ENCODE assay signal across 18 cellular contexts in genomic region chr6:32167761-32168262, GRCh38. TPM values are rescaled to one million over a fixed set of nuclear protein-coding genes. Genes with fewer than 3 reads are reported as not detected.
DNase-seq lines count a peak whose midpoint lies in the region; ATAC-seq and TF ChIP-seq lines count a peak whose summit lies in the region.
"Had no signal": no experiment of that assay in that cellular context is flagged by ENCODE, and none has a peak within 500 bp of the region (broad histone marks: within the 10 kb centered on the region; RNA-seq: fewer than 3 reads in every experiment).

No MANE protein-coding gene starts in this region.

- H3K27ac Mint-ChIP-seq in stimulated activated naive CD8-positive, alpha-beta T cell treated with anti-CD3 and anti-CD28 coated beads, Interleukin-15, amount 100 ng/mL, for 72 hours: peak overlapping the region; percentile 16 to 37
- peak overlapping the region; percentile 7 for H3K27ac Mint-ChIP-seq in activated T-helper 2 cell treated with anti-CD3 and anti-CD28 coated beads, Interferon-gamma antibody, Interleukin-2, Interleukin-4, amounts not matched to agents 10 μg/mL and 5 μg/mL and 100 μg/mL, durations not matched to agents 14 hours and 24 hours and 36 hours
- no peak overlapping the region for H3K27ac Mint-ChIP-seq in CD4-positive, alpha-beta T cell
- H3K27ac Mint-ChIP-seq: T-helper 1 cell treated with Interleukin-12 subunit alpha and Interleukin-12 subunit beta and Interleukin-4 antibody, amounts not matched to agents 30 μg/mL and 1 μg/mL, for 36 hours had no signal

- no peak overlapping the region for H3K4me3 ChIP-seq in mucosa of stomach (ENCODE audit: low read length)
- H3K4me3 ChIP-seq: coronary artery had no signal

- H3K27me3 ChIP-seq in mucosa of stomach (ENCODE audit: control insufficient read depth, insufficient read depth, low read length): no peaks in the 10 kb centered on the region
- H3K27me3 ChIP-seq in CD4-positive, alpha-beta T cell (ENCODE audit: control insufficient read depth, insufficient read depth, low read length): no peaks in the 10 kb centered on the region

- peaks cover 35% of the 10 kb centered on the region for H3K4me1 ChIP-seq in mucosa of stomach (ENCODE audit: control insufficient read depth, insufficient read depth, low read length)

- H3K9ac ChIP-seq in mucosa of stomach (ENCODE audit: low read length): peak overlapping the region; percentile 24

- no peak for DNase-seq in stimulated activated naive CD8-positive, alpha-beta T cell treated with anti-CD3 and anti-CD28 coated beads, Interleukin-15, amount 100 ng/mL, for 72 hours
- DNase-seq in stimulated activated naive CD8-positive, alpha-beta T cell treated with anti-CD3 and anti-CD28 coated beads, Interleukin-15, Interleukin-2, amounts not matched to agents 100 U/mL and 50 U/mL, for 24 hours: no peak
- DNase-seq in activated T-helper 2 cell treated with anti-CD3 and anti-CD28 coated beads, Interferon-gamma antibody, Interleukin-2, Interleukin-4, amounts not matched to agents 10 μg/mL and 5 μg/mL and 100 μg/mL, durations not matched to agents 14 hours and 24 hours and 36 hours (ENCODE audit: low spot score): no peak
- no peak for DNase-seq in medulla oblongata (ENCODE audit: extremely low spot score)
- no peak for DNase-seq in CD4-positive, alpha-beta T cell
- DNase-seq: activated CD4-positive, alpha-beta T cell treated with anti-CD3 and anti-CD28 coated beads for 4 hours; activated T-cell treated with anti-CD3 and anti-CD28 coated beads for 4 hours; amniotic stem cell; kidney glomerular epithelial cell; MM.1S; NCI-H187 treated with DMSO at 0.1 percent for 48 hours; NCI-H524 treated with DMSO at 0.1 percent for 48 hours had no signal

- no peak overlapping the region for H3K4me3 Mint-ChIP-seq in stimulated activated naive CD8-positive, alpha-beta T cell treated with anti-CD3 and anti-CD28 coated beads, Interleukin-15, amount 100 ng/mL, for 72 hours
- H3K4me3 Mint-ChIP-seq in activated T-helper 2 cell treated with anti-CD3 and anti-CD28 coated beads, Interferon-gamma antibody, Interleukin-2, Interleukin-4, amounts not matched to agents 10 μg/mL and 5 μg/mL and 100 μg/mL, durations not matched to agents 14 hours and 24 hours and 36 hours (ENCODE audit: low read depth): no peak overlapping the region
- H3K4me3 Mint-ChIP-seq in CD4-positive, alpha-beta T cell: no peak overlapping the region
- H3K4me3 Mint-ChIP-seq: T-helper 1 cell treated with Interleukin-12 subunit alpha and Interleukin-12 subunit beta and Interleukin-4 antibody, amounts not matched to agents 30 μg/mL and 1 μg/mL, for 36 hours had no signal

- H3K27ac ChIP-seq in CD4-positive, alpha-beta T cell (ENCODE audit: low read depth, low read length): no peak overlapping the region

- POLR2A ChIA-PET in CD4-positive, alpha-beta T cell (lab: Charles Lee): no interaction called here

- no peaks in the 10 kb centered on the region for H3K9me3 ChIP-seq in mucosa of stomach (ENCODE audit: control insufficient read depth, low read length)
- no peaks in the 10 kb centered on the region for H3K9me3 ChIP-seq in CD4-positive, alpha-beta T cell (ENCODE audit: control insufficient read depth, low read length)

- no peak for ATAC-seq in stimulated activated naive CD8-positive, alpha-beta T cell treated with anti-CD3 and anti-CD28 coated beads, Interleukin-15, amount 100 ng/mL, for 72 hours
- ATAC-seq in stimulated activated naive CD8-positive, alpha-beta T cell treated with anti-CD3 and anti-CD28 coated beads, Interleukin-15, Interleukin-2, amounts not matched to agents 100 U/mL and 50 U/mL, for 24 hours: no peak
- ATAC-seq in HG03378 (IDR thresholded peaks at IDR 0.05; ENCODE audit: unreplicated experiment) (no peak), HG03108 (IDR thresholded peaks at IDR 0.05; ENCODE audit: unreplicated experiment) (no peak)
- ATAC-seq in CD4-positive, alpha-beta T cell (ENCODE audit: poor library complexity): no peak
- ATAC-seq: esophagus mucosa had no signal

- no peaks in the 10 kb centered on the region for H3K27me3 Mint-ChIP-seq in stimulated activated naive CD8-positive, alpha-beta T cell treated with anti-CD3 and anti-CD28 coated beads, Interleukin-15, amount 100 ng/mL, for 72 hours
- H3K27me3 Mint-ChIP-seq in activated T-helper 2 cell treated with anti-CD3 and anti-CD28 coated beads, Interferon-gamma antibody, Interleukin-2, Interleukin-4, amounts not matched to agents 10 μg/mL and 5 μg/mL and 100 μg/mL, durations not matched to agents 14 hours and 24 hours and 36 hours (ENCODE audit: low read depth): no peaks in the 10 kb centered on the region
- H3K27me3 Mint-ChIP-seq in CD4-positive, alpha-beta T cell: no peaks in the 10 kb centered on the region

- TF ChIP-seq CTCF in CD4-positive, alpha-beta T cell (IDR thresholded peaks at IDR 0.05): no peak

- intact Hi-C loops in activated T-helper 2 cell treated with anti-CD3 and anti-CD28 coated beads, Interferon-gamma antibody, Interleukin-2, Interleukin-4, amounts not matched to agents 10 μg/mL and 5 μg/mL and 100 μg/mL, durations not matched to agents 14 hours and 24 hours and 36 hours (cut with micrococcal nuclease): no loop called here
- intact Hi-C loops in CD4-positive, alpha-beta T cell (cut with DNase I, micrococcal nuclease): no loop called here

- no peaks in the 10 kb centered on the region for H3K36me3 ChIP-seq in mucosa of stomach (ENCODE audit: control insufficient read depth, insufficient read depth, low read length)

- H3K4me1 Mint-ChIP-seq in stimulated activated naive CD8-positive, alpha-beta T cell treated with anti-CD3 and anti-CD28 coated beads, Interleukin-15, amount 100 ng/mL, for 72 hours: peaks cover 17% of the 10 kb centered on the region
- H3K4me1 Mint-ChIP-seq in activated T-helper 2 cell treated with anti-CD3 and anti-CD28 coated beads, Interferon-gamma antibody, Interleukin-2, Interleukin-4, amounts not matched to agents 10 μg/mL and 5 μg/mL and 100 μg/mL, durations not matched to agents 14 hours and 24 hours and 36 hours (ENCODE audit: low read depth): peaks cover 3% of the 10 kb centered on the region
- peaks cover 20% of the 10 kb centered on the region for H3K4me1 Mint-ChIP-seq in CD4-positive, alpha-beta T cell (ENCODE audit: low read depth)

- CTCF ChIA-PET in CD4-positive, alpha-beta T cell (lab: Charles Lee): no interaction called here

- no peaks in the 10 kb centered on the region for H3K9me3 Mint-ChIP-seq in stimulated activated naive CD8-positive, alpha-beta T cell treated with anti-CD3 and anti-CD28 coated beads, Interleukin-15, amount 100 ng/mL, for 72 hours
- no peaks in the 10 kb centered on the region for H3K9me3 Mint-ChIP-seq in activated T-helper 2 cell treated with anti-CD3 and anti-CD28 coated beads, Interferon-gamma antibody, Interleukin-2, Interleukin-4, amounts not matched to agents 10 μg/mL and 5 μg/mL and 100 μg/mL, durations not matched to agents 14 hours and 24 hours and 36 hours
- no peaks in the 10 kb centered on the region for H3K9me3 Mint-ChIP-seq in CD4-positive, alpha-beta T cell
- H3K9me3 Mint-ChIP-seq: T-helper 1 cell treated with Interleukin-12 subunit alpha and Interleukin-12 subunit beta and Interleukin-4 antibody, amounts not matched to agents 30 μg/mL and 1 μg/mL, for 36 hours had no signal

- H3K36me3 Mint-ChIP-seq in activated T-helper 2 cell treated with anti-CD3 and anti-CD28 coated beads, Interferon-gamma antibody, Interleukin-2, Interleukin-4, amounts not matched to agents 10 μg/mL and 5 μg/mL and 100 μg/mL, durations not matched to agents 14 hours and 24 hours and 36 hours (ENCODE audit: low read depth): peaks cover 22% of the 10 kb centered on the region
- peaks cover 54% of the 10 kb centered on the region for H3K36me3 Mint-ChIP-seq in CD4-positive, alpha-beta T cell (ENCODE audit: low read depth)

RNA-seq across cellular contexts. Expression of gene EGFL8, which starts 3.4 kb away (rescaled TPM):
- total RNA-seq in activated T-helper 2 cell treated with anti-CD3 and anti-CD28 coated beads, Interferon-gamma antibody, Interleukin-2, Interleukin-4, amounts not matched to agents 10 μg/mL and 5 μg/mL and 100 μg/mL, durations not matched to agents 14 hours and 24 hours and 36 hours: 9.5 and 11.5 TPM in 2 replicates
- total RNA-seq in CD4-positive, alpha-beta T cell: 10 to 100 TPM; 13.1 to 13.8 TPM

RNA-seq across cellular contexts. Expression of gene AGPAT1, which starts 8.1 kb away (rescaled TPM):
- 32.0 and 32.9 TPM in 2 replicates for total RNA-seq in activated T-helper 2 cell treated with anti-CD3 and anti-CD28 coated beads, Interferon-gamma antibody, Interleukin-2, Interleukin-4, amounts not matched to agents 10 μg/mL and 5 μg/mL and 100 μg/mL, durations not matched to agents 14 hours and 24 hours and 36 hours
- total RNA-seq in CD4-positive, alpha-beta T cell: 10 to 100 TPM; 13.2 to 13.3 TPM

RNA-seq across cellular contexts. Expression of gene RNF5, which starts 10.4 kb away (rescaled TPM):
- 61.9 and 63.8 TPM in 2 replicates for total RNA-seq in activated T-helper 2 cell treated with anti-CD3 and anti-CD28 coated beads, Interferon-gamma antibody, Interleukin-2, Interleukin-4, amounts not matched to agents 10 μg/mL and 5 μg/mL and 100 μg/mL, durations not matched to agents 14 hours and 24 hours and 36 hours
- total RNA-seq in CD4-positive, alpha-beta T cell: 1 to 10 TPM; 9.6 to 9.9 TPM

RNA-seq across cellular contexts. Expression of gene PPT2, which starts 13.9 kb away (rescaled TPM):
- 11.5 and 12.7 TPM in 2 replicates for total RNA-seq in activated T-helper 2 cell treated with anti-CD3 and anti-CD28 coated beads, Interferon-gamma antibody, Interleukin-2, Interleukin-4, amounts not matched to agents 10 μg/mL and 5 μg/mL and 100 μg/mL, durations not matched to agents 14 hours and 24 hours and 36 hours
- 1 to 10 TPM; 8.7 to 8.9 TPM for total RNA-seq in CD4-positive, alpha-beta T cell

RNA-seq across cellular contexts. Expression of gene PRRT1, which starts 16.1 kb away (rescaled TPM):
- 0.27 TPM in 1 of 2 replicates, not detected in the other for total RNA-seq in activated T-helper 2 cell treated with anti-CD3 and anti-CD28 coated beads, Interferon-gamma antibody, Interleukin-2, Interleukin-4, amounts not matched to agents 10 μg/mL and 5 μg/mL and 100 μg/mL, durations not matched to agents 14 hours and 24 hours and 36 hours
- 1 to 10 TPM; 2.6 to 3.2 TPM for total RNA-seq in CD4-positive, alpha-beta T cell
